In the genomic region with DNA sequence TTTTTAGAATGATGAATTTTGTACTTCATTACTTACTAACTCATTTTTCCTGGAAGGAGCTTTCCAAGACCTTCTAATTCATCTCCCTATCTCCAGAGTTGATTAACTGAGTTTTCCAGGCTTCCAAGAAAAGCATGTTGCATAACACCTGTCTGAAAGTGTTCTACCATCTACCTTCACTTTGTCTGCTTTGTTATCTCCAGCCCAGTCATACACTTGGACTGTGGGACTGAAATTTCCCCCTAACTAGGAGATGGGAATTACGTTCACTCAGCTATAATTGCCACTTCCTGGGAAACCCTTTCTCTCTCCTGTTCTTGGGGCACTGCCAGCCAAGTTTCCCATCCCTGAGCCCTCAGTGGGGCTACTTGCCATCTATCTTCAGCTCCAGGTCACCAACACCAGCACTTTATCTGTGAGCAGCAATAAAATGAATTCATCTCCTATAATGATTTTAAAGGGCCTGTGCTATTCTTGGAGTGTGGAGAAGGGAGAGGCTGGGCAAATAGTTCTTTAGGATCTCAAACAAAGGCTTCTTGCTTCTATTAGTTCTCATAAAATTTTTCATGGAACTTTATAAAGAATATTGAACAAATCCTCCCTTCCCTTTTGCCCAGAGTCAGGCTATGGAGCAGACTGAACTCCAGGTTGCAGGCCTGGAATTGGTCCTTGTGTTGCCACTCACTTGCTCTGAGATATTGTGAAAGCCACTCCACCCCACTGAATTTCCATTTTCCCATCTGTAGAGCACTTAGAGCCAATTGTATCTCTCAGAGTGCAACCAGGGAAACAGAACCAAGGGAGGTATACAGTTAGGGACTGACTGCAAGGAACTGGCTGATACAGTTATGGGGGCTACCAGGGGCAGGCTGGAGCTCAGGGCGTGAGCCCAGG, we compare ENCODE assay signal across 22 cellular contexts. TPM values are rescaled to one million over a fixed set of nuclear protein-coding genes. Genes with fewer than 3 reads are reported as not detected.
A peak's percentile ranks its signal among the peaks of the same experiment; 100 is the strongest.
DNase-seq lines count a peak whose midpoint lies in the region; ATAC-seq and TF ChIP-seq lines count a peak whose summit lies in the region.
"Had no signal": no experiment of that assay in that cellular context is flagged by ENCODE, and none has a peak within 500 bp of the region (broad histone marks: within the 10 kb centered on the region; RNA-seq: fewer than 3 reads in every experiment).

No MANE protein-coding gene starts in this region.

- H2BK120ac ChIP-seq in trophoblast cell (ENCODE audit: insufficient read depth, low read length, poor library complexity) = peak overlapping the region; percentile 61

- no peak overlapping the region for H3K4ac ChIP-seq in trophoblast cell (ENCODE audit: low read depth, low read length)

- H3K9me2 ChIP-seq in PC-3 (replicated peaks; ENCODE audit: low read length) (no peaks in the 10 kb centered on the region), hepatocyte (replicated peaks; ENCODE audit: insufficient read depth) (no peaks in the 10 kb centered on the region)

- WGBS in hepatocyte (ENCODE audit: low lambda C conversion rate, missing lambda C conversion rate) = 89% methylated on average over 2 of the region's 2 CpGs
- WGBS in trophoblast cell (ENCODE audit: extremely low coverage, insufficient coverage, insufficient read length) = no CpG with 5 or more reads among the region's 2 CpGs
- WGBS in right lobe of liver (ENCODE audit: insufficient coverage, low coverage, low lambda C conversion rate, missing lambda C conversion rate) = 71% methylated on average over 1 of the region's 2 CpGs
- 67 to 95% (median 82%) methylated on average over 2 of the region's 2 CpGs for WGBS in psoas muscle, 3 donors

- peak; percentile 39 for ATAC-seq in PC-3
- ATAC-seq in right lobe of liver = no peak
- ATAC-seq in psoas muscle = no peak
- ATAC-seq in GM19035 (IDR thresholded peaks at IDR 0.05; ENCODE audit: unreplicated experiment) = no peak
- ATAC-seq: CD8-positive, alpha-beta T cell; Right ventricle myocardium inferior had no signal

- no peaks in the 10 kb centered on the region for H3K79me2 ChIP-seq in PC-3 (ENCODE audit: low read length)
- H3K79me2 ChIP-seq in hepatocyte = no peaks in the 10 kb centered on the region
- H3K79me2 ChIP-seq in trophoblast cell (ENCODE audit: control insufficient read depth, insufficient read depth, low read length, poor library complexity) = no peaks in the 10 kb centered on the region

- CTCF ChIA-PET in PC-3 (lab: Charles Lee) = no interaction called here

- H4K8ac ChIP-seq in trophoblast cell (ENCODE audit: low read depth, low read length) = no peak overlapping the region

- H2BK12ac ChIP-seq in trophoblast cell (ENCODE audit: low read length) = peak overlapping the region; percentile 18

- no peak overlapping the region for H4K12ac ChIP-seq in trophoblast cell (ENCODE audit: low read depth, low read length)

- H3F3A ChIP-seq in PC-3 (ENCODE audit: low read length, unreplicated experiment) = no peaks in the 10 kb centered on the region

- H2AK5ac ChIP-seq in trophoblast cell (ENCODE audit: low read length) = no peak overlapping the region

- H2AFZ ChIP-seq in PC-3 (ENCODE audit: low read length) (no peak overlapping the region), hepatocyte (no peak overlapping the region), trophoblast cell (ENCODE audit: insufficient read depth, low read length, poor library complexity) (no peak overlapping the region)

- H3K4me1 ChIP-seq in PC-3 (ENCODE audit: insufficient read depth, low read length) = peaks cover 18% of the 10 kb centered on the region
- H3K4me1 ChIP-seq in hepatocyte (ENCODE audit: insufficient read depth) = peaks cover 11% of the 10 kb centered on the region
- H3K4me1 ChIP-seq in trophoblast cell (ENCODE audit: control insufficient read depth in 1 of 2, insufficient read depth in 2 of 2, low read length in 2 of 2) = peaks cover 4 to 6% of the 10 kb centered on the region in 2 experiments
- H3K4me1 ChIP-seq in right lobe of liver = no peaks in the 10 kb centered on the region
- no peaks in the 10 kb centered on the region for H3K4me1 ChIP-seq in psoas muscle
- H3K4me1 ChIP-seq: BLaER1 treated with 17β-estradiol and CSF1 and Interleukin-3, amounts not matched to agents 10 nM and 100 nM had no signal

- H3K36me3 ChIP-seq in PC-3 (ENCODE audit: low read depth, low read length) (no peaks in the 10 kb centered on the region), hepatocyte (replicated peaks; ENCODE audit: insufficient read depth, low read depth) (no peaks in the 10 kb centered on the region), trophoblast cell (ENCODE audit: control insufficient read depth in 1 of 2, insufficient read depth in 2 of 2, low read length in 2 of 2) (no peaks in the 10 kb centered on the region), right lobe of liver (no peaks in the 10 kb centered on the region), psoas muscle (ENCODE audit: insufficient read depth in 1 of 2, low read depth in 1 of 2) (no peaks in the 10 kb centered on the region)
- H3K36me3 ChIP-seq: BLaER1 treated with 17β-estradiol and CSF1 and Interleukin-3, amounts not matched to agents 10 nM and 100 nM; MG63 had no signal

- H3K4me2 ChIP-seq in PC-3 (ENCODE audit: low read length) (no peak overlapping the region), hepatocyte (no peak overlapping the region), trophoblast cell (ENCODE audit: low read length) (no peak overlapping the region)
- H3K4me2 ChIP-seq: BLaER1 treated with 17β-estradiol and CSF1 and Interleukin-3, amounts not matched to agents 10 nM and 100 nM had no signal

- peak; percentile 13 for DNase-seq in DMS79 treated with DMSO at 0.1 percent for 48 hours (lab: John Stamatoyannopoulos, UW)
- DNase-seq in DMS79 (lab: John Stamatoyannopoulos, UW) = no peak
- DNase-seq in PC-3 = no peak
- DNase-seq in hepatocyte (ENCODE audit: low spot score) = no peak
- DNase-seq in trophoblast cell = peak in 1 of 2 donors; percentile 24
- no peak for DNase-seq in right lobe of liver
- no peak for DNase-seq in psoas muscle
- DNase-seq: 8988T; CD8-positive, alpha-beta T cell; GDM1; MG63; NCI-H1048; NCI-H1436; NCI-H1930; NCI-H345; NCI-H524; NCI-H774; OCI-M1 had no signal

- intact Hi-C loops in PC-3 (cut with micrococcal nuclease) (no loop called here), right lobe of liver (cut with DNase I) (no loop called here), psoas muscle (cut with DNase I) (no loop called here)

- no peak overlapping the region for H2BK5ac ChIP-seq in trophoblast cell (ENCODE audit: low read depth, low read length, poor library complexity)

- no peak for TF ChIP-seq POLR2A in right lobe of liver (IDR thresholded peaks at IDR 0.05)

- TF ChIP-seq CTCF in PC-3 (conservative IDR thresholded peaks at IDR 0.05; ENCODE audit: low read depth, low read length) (no peak), hepatocyte (IDR thresholded peaks at IDR 0.05; ENCODE audit: poor library complexity) (no peak), right lobe of liver (IDR thresholded peaks at IDR 0.05) (no peak), psoas muscle (IDR thresholded peaks at IDR 0.05) (no peak)

- no TSS peak for BruUV-seq in PC-3 (replicated peaks; lab: Mats Ljungman, UMichigan)

- H3K23ac ChIP-seq in trophoblast cell (ENCODE audit: low read length) = no peak overlapping the region

- H3K27me3 ChIP-seq in PC-3 (ENCODE audit: low read length) (no peaks in the 10 kb centered on the region), hepatocyte (no peaks in the 10 kb centered on the region), trophoblast cell (ENCODE audit: insufficient read depth, low read length) (no peaks in the 10 kb centered on the region), right lobe of liver (no peaks in the 10 kb centered on the region), psoas muscle (ENCODE audit: insufficient read depth in 3 of 3, low read length in 2 of 3) (no peaks in the 10 kb centered on the region)
- H3K27me3 ChIP-seq: BLaER1 treated with 17β-estradiol and CSF1 and Interleukin-3, amounts not matched to agents 10 nM and 100 nM; MG63 had no signal

- no peaks in the 10 kb centered on the region for H3K9me3 ChIP-seq in PC-3 (ENCODE audit: low read length)
- H3K9me3 ChIP-seq in hepatocyte (ENCODE audit: low read depth) = no peaks in the 10 kb centered on the region
- no peaks in the 10 kb centered on the region for H3K9me3 ChIP-seq in trophoblast cell (ENCODE audit: insufficient read depth, low read depth, low read length)
- H3K9me3 ChIP-seq in right lobe of liver = no peaks in the 10 kb centered on the region
- H3K9me3 ChIP-seq in psoas muscle = no peaks in the 10 kb centered on the region
- H3K9me3 ChIP-seq: BLaER1 treated with 17β-estradiol and CSF1 and Interleukin-3, amounts not matched to agents 10 nM and 100 nM; MG63 had no signal

- H3K27ac ChIP-seq in PC-3 (ENCODE audit: low read length) (no peak overlapping the region), hepatocyte (peak overlapping the region; percentile 23), trophoblast cell (ENCODE audit: low read depth, low read length) (no peak overlapping the region), right lobe of liver (no peak overlapping the region), psoas muscle (no peak overlapping the region)
- H3K27ac ChIP-seq: BLaER1 treated with 17β-estradiol and CSF1 and Interleukin-3, amounts not matched to agents 10 nM and 100 nM had no signal

- H3K79me1 ChIP-seq in trophoblast cell (ENCODE audit: low read length) = no peaks in the 10 kb centered on the region

- no peaks in the 10 kb centered on the region for H4K20me1 ChIP-seq in PC-3 (ENCODE audit: low read length)
- no peaks in the 10 kb centered on the region for H4K20me1 ChIP-seq in hepatocyte (ENCODE audit: insufficient read depth, poor library complexity, severe bottlenecking)
- H4K20me1 ChIP-seq: BLaER1 treated with 17β-estradiol and CSF1 and Interleukin-3, amounts not matched to agents 10 nM and 100 nM had no signal

- no peak overlapping the region for H3K4me3 ChIP-seq in PC-3 (ENCODE audit: low read length)
- no peak overlapping the region for H3K4me3 ChIP-seq in hepatocyte
- no peak overlapping the region for H3K4me3 ChIP-seq in trophoblast cell (ENCODE audit: low read depth, low read length)
- no peak overlapping the region for H3K4me3 ChIP-seq in right lobe of liver
- no peak overlapping the region for H3K4me3 ChIP-seq in psoas muscle
- H3K4me3 ChIP-seq: BLaER1 treated with 17β-estradiol and CSF1 and Interleukin-3, amounts not matched to agents 10 nM and 100 nM; MG63 had no signal

- POLR2A ChIA-PET in PC-3 (lab: Charles Lee; ENCODE audit: unreplicated experiment) = no interaction called here

- H4K91ac ChIP-seq in trophoblast cell (ENCODE audit: low read depth, low read length) = no peak overlapping the region

- no peak overlapping the region for H3K9ac ChIP-seq in PC-3 (ENCODE audit: low read length)
- H3K9ac ChIP-seq in trophoblast cell (ENCODE audit: low read length) = no peak overlapping the region
- H3K9ac ChIP-seq: BLaER1 treated with 17β-estradiol and CSF1 and Interleukin-3, amounts not matched to agents 10 nM and 100 nM had no signal

- H3K18ac ChIP-seq in trophoblast cell (ENCODE audit: low read length) = no peak overlapping the region

- no peak overlapping the region for H3K14ac ChIP-seq in trophoblast cell (ENCODE audit: low read length)

RNA-seq across cellular contexts. Expression of a gene that starts 17.8 kb away (rescaled TPM):
- 0.11 TPM in 1 of 2 replicates, not detected in the other for total RNA-seq in PC-3 (2014; rRNA removed)
- total RNA-seq in hepatocyte = 0.07 TPM in 1 of 2 replicates, not detected in the other
- 0.31 TPM in 1 of 2 replicates, not detected in the other for polyA plus RNA-seq in hepatocyte
- 3.2 and 4.4 TPM in 2 replicates for polyA plus RNA-seq in trophoblast cell (2013)
- total RNA-seq in right lobe of liver = not detected
- not detected for total RNA-seq in psoas muscle
- polyA plus RNA-seq in psoas muscle = not detected
- total RNA-seq: CD8-positive, alpha-beta T cell; LHCN-M2; Right ventricle myocardium inferior had no signal
